Comparison of ENCODE assay signal across 8 cellular contexts in the genomic region with DNA sequence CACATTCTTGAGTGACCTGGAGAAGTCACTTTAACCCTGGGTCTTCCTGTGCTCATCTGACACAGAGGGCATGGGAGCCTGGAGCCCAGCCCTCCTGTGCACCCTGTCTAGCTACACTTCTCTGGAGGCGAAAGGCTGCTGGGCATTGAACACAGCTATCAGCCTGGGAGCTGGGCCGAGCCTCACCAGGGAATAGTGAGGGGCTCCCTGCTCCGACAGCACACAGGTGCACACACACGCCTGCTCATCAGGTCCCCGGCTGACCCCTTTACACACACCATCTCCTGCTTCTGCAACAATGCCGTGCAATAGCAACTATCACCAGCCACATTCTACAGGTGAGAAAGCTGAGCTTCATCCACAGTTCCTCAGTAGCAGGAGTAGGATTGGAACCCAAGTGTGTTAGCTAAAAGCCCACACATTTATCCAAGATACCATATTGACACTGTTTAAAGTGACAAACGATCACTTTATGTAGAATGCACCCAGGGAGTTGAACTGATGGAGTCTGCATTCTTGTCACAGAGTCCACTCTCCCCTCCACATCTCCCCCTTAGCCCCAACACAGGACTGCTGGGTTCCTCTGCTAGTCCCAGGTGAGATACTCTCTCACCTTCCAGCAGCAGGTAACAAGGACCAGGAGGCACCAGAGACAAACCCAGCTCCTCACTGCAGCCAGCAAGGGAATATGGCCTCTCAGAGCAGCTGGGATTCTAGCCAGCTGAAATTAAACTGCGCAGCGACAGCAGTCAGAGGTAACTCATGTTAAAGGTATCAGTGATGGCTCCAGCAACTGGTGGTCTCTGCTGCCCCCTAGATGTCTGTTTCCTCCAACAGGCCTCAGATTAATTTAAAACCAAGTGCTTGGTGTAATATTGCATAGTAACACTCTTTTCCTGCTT. TPM values are rescaled to one million over a fixed set of nuclear protein-coding genes. Genes with fewer than 3 reads are reported as not detected.
DNase-seq lines count a peak whose midpoint lies in the region; ATAC-seq, FAIRE-seq and TF ChIP-seq lines count a peak whose summit lies in the region.

No MANE protein-coding gene starts in this region.

- no peaks in the 10 kb centered on the region for H3K9me3 Mint-ChIP-seq in central memory CD8-positive, alpha-beta T cell

- peak; percentile 62 for TF ChIP-seq CTCF in GM13977 (IDR thresholded peaks at IDR 0.05; ENCODE audit: extremely low read depth, insufficient read depth, missing control alignments)
- TF ChIP-seq CTCF in lower lobe of right lung (IDR thresholded peaks at IDR 0.05): peak; percentile 50

- H3K4me3 Mint-ChIP-seq in central memory CD8-positive, alpha-beta T cell: no peak overlapping the region

- DNase-seq in A172 (ENCODE audit: low spot score): peak; percentile 77
- peak; percentile 44 for DNase-seq in GM13977 (ENCODE audit: low spot score)
- DNase-seq in NCI-H2029 treated with DMSO at 0.1 percent for 48 hours (lab: John Stamatoyannopoulos, UW): peak; percentile 65
- DNase-seq in UCSD-AML1 (lab: John Stamatoyannopoulos, UW; ENCODE audit: unreplicated experiment): peak; percentile 28
- peak; percentile 18 to 43 for DNase-seq in central memory CD8-positive, alpha-beta T cell (ENCODE audit: low spot score in 2 of 2)
- no peak for DNase-seq in lower lobe of right lung
- DNase-seq in stimulated activated CD8-positive, alpha-beta memory T cell treated with anti-CD3 and anti-CD28 coated beads, Interleukin-4, amount 100 ng/mL, for 48 hours: peak; percentile 73
- DNase-seq in H54 (ENCODE audit: insufficient read length, low spot score): no peak

- H3K27me3 ChIP-seq in lower lobe of right lung (ENCODE audit: low read depth): peaks cover 3% of the 10 kb centered on the region

- in situ Hi-C loops in GM13977 (cut with MboI; ENCODE audit: low pct_unique_long_range_greater_than_20kb, low sequenced_read_pairs, unreplicated experiment): no loop called here

- H3K27ac Mint-ChIP-seq in central memory CD8-positive, alpha-beta T cell (ENCODE audit: low read depth): no peak overlapping the region

- no peaks in the 10 kb centered on the region for H3K9me3 ChIP-seq in lower lobe of right lung

- peaks cover 12% of the 10 kb centered on the region for H3K27me3 Mint-ChIP-seq in central memory CD8-positive, alpha-beta T cell

- ATAC-seq in central memory CD8-positive, alpha-beta T cell (replicated peaks; ENCODE audit: extremely low read depth, poor library complexity, severe bottlenecking): peak; percentile 52
- ATAC-seq in lower lobe of right lung: peak; percentile 63 to 64

- no peaks in the 10 kb centered on the region for H3K4me1 ChIP-seq in lower lobe of right lung

- H3K36me3 Mint-ChIP-seq in central memory CD8-positive, alpha-beta T cell (ENCODE audit: insufficient read depth): no peaks in the 10 kb centered on the region

- no peaks in the 10 kb centered on the region for H3K4me1 Mint-ChIP-seq in central memory CD8-positive, alpha-beta T cell

- intact Hi-C loops in lower lobe of right lung (cut with DNase I): no loop called here

- H3K36me3 ChIP-seq in lower lobe of right lung: no peaks in the 10 kb centered on the region

- no peak for TF ChIP-seq POLR2A in H54 (IDR thresholded peaks at IDR 0.05; ENCODE audit: low read depth, low read length)

- H3K27ac ChIP-seq in lower lobe of right lung: no peak overlapping the region

- FAIRE-seq in H54 (lab: Jason Lieb, UNC): no peak

- H3K4me3 ChIP-seq in lower lobe of right lung: no peak overlapping the region

RNA-seq across cellular contexts. Expression of a gene that starts 18.3 kb away (rescaled TPM):
- total RNA-seq in A172 (2014; rRNA removed; shearing (Covaris generic)): not detected in 2 replicates
- 70.6 TPM for total RNA-seq in lower lobe of right lung

RNA-seq across cellular contexts. Expression of a gene that starts 28.5 kb away (rescaled TPM):
- total RNA-seq in A172 (2014; rRNA removed; shearing (Covaris generic)): 432 and 455 TPM in 2 replicates
- total RNA-seq in lower lobe of right lung: 253 TPM

Comparison
In these comparisons a context has a peak if more than half of its experiments do, and no peak if none do; other contexts are left out.
1. DNase-seq: peak in A172 (single experiment), GM13977 (single experiment), NCI-H2029 treated with DMSO at 0.1 percent for 48 hours (single experiment), UCSD-AML1 (single experiment), central memory CD8-positive, alpha-beta T cell (2 of 2) and stimulated activated CD8-positive, alpha-beta memory T cell treated with anti-CD3 and anti-CD28 coated beads, Interleukin-4, amount 100 ng/mL, for 48 hours (single experiment); none in lower lobe of right lung (single experiment) and H54 (single experiment).
2. RNA of a gene that starts 18.3 kb away (total RNA-seq): 70.6 TPM in lower lobe of right lung (single experiment); not detected in A172; every median in the first group is over 10 times any median in the second.